10 cellular contexts compared by ENCODE assay signal in the genomic region with DNA sequence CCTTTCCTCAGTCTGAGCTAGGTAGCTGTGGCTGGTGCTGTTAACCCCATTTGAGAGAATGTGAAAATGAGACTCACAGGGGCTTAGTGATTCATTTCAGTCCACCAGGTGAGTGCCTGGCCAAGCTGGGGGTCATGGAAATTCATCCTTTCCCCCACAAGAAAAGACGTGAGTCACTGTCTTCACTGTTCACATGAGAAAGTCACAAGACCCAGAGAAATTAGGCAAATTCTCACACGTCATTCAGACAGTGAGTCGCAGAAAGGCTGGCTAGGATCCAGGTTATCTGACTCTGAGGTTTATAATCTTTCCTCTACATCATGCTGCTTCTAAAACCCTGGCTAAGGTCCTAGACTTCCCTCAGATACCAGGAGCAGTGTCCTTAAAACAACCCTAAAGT.
DNase-seq lines count a peak whose midpoint lies in the region; ATAC-seq and TF ChIP-seq lines count a peak whose summit lies in the region.
"Had no signal": no experiment of that assay in that cellular context is flagged by ENCODE, and none has a peak within 500 bp of the region (broad histone marks: within the 10 kb centered on the region; RNA-seq: fewer than 3 reads in every experiment).

No MANE protein-coding gene starts in this region.

- no peaks in the 10 kb centered on the region for H3K36me3 ChIP-seq in thyroid gland
- H3K36me3 ChIP-seq: tibial nerve had no signal

- no peaks in the 10 kb centered on the region for H3K4me1 ChIP-seq in thyroid gland

- no peaks in the 10 kb centered on the region for H3K27me3 ChIP-seq in thyroid gland
- H3K27me3 ChIP-seq: tibial nerve had no signal

- no peaks in the 10 kb centered on the region for H3K9me3 Mint-ChIP-seq in stimulated activated naive B cell treated with anti-CD40 and anti-IgM and Interleukin-4, amounts not matched to agents 10 μg/mL and 1 μg/mL and 100 μg/mL, for 72 hours
- H3K9me3 Mint-ChIP-seq in mesothelial cell of epicardium = no peaks in the 10 kb centered on the region

- peak; percentile 73 for ATAC-seq in HG03196 (IDR thresholded peaks at IDR 0.05; ENCODE audit: unreplicated experiment)
- ATAC-seq in stimulated activated naive B cell treated with anti-CD40 and anti-IgM and Interleukin-4, amounts not matched to agents 10 μg/mL and 1 μg/mL and 100 μg/mL, for 72 hours (replicated peaks) = peak; percentile 10 to 36
- ATAC-seq: SK-N-SH treated with all-trans-retinoic acid at 6 μM for 48 hours had no signal

- H3K9me3 ChIP-seq in thyroid gland = no peaks in the 10 kb centered on the region
- H3K9me3 ChIP-seq: tibial nerve had no signal

- H3K27me3 Mint-ChIP-seq in stimulated activated naive B cell treated with anti-CD40 and anti-IgM and Interleukin-4, amounts not matched to agents 10 μg/mL and 1 μg/mL and 100 μg/mL, for 72 hours = peaks cover 0 to 8% of the 10 kb centered on the region in 2 donors
- peaks cover 8% of the 10 kb centered on the region for H3K27me3 Mint-ChIP-seq in mesothelial cell of epicardium (ENCODE audit: low read depth)

- H3K27ac Mint-ChIP-seq in stimulated activated naive B cell treated with anti-CD40 and anti-IgM and Interleukin-4, amounts not matched to agents 10 μg/mL and 1 μg/mL and 100 μg/mL, for 72 hours = no peak overlapping the region
- no peak overlapping the region for H3K27ac Mint-ChIP-seq in mesothelial cell of epicardium

- H3K4me3 ChIP-seq in choroid plexus epithelial cell (ENCODE audit: low read depth, low read length) (no peak overlapping the region), thyroid gland (replicated peaks in 1 of 3) (no peak overlapping the region)
- H3K4me3 ChIP-seq: tibial nerve had no signal

- no peak overlapping the region for H3K27ac ChIP-seq in thyroid gland
- H3K27ac ChIP-seq: tibial nerve had no signal

- H3K36me3 Mint-ChIP-seq in stimulated activated naive B cell treated with anti-CD40 and anti-IgM and Interleukin-4, amounts not matched to agents 10 μg/mL and 1 μg/mL and 100 μg/mL, for 72 hours = no peaks in the 10 kb centered on the region
- no peaks in the 10 kb centered on the region for H3K36me3 Mint-ChIP-seq in mesothelial cell of epicardium

- H3K4me1 Mint-ChIP-seq in stimulated activated naive B cell treated with anti-CD40 and anti-IgM and Interleukin-4, amounts not matched to agents 10 μg/mL and 1 μg/mL and 100 μg/mL, for 72 hours = no peaks in the 10 kb centered on the region
- peaks cover 31% of the 10 kb centered on the region for H3K4me1 Mint-ChIP-seq in mesothelial cell of epicardium

- WGBS in thyroid gland, 2 donors = 48% methylated on average over 3 of the region's 3 CpGs

- intact Hi-C loops in thyroid gland (cut with DNase I) = no loop called here

- no peak for TF ChIP-seq POLR2A in thyroid gland (IDR thresholded peaks at IDR 0.05)

- TF ChIP-seq CTCF in choroid plexus epithelial cell (conservative IDR thresholded peaks at IDR 0.05; ENCODE audit: low read depth, low read length) = no peak
- no peak for TF ChIP-seq CTCF in mesothelial cell of epicardium (IDR thresholded peaks at IDR 0.05; ENCODE audit: unreplicated experiment)
- TF ChIP-seq CTCF in thyroid gland (IDR thresholded peaks at IDR 0.05) = no peak

- H3K4me3 Mint-ChIP-seq in stimulated activated naive B cell treated with anti-CD40 and anti-IgM and Interleukin-4, amounts not matched to agents 10 μg/mL and 1 μg/mL and 100 μg/mL, for 72 hours = no peak overlapping the region
- H3K4me3 Mint-ChIP-seq in mesothelial cell of epicardium = no peak overlapping the region

- DNase-seq in activated T-cell treated with anti-CD3 and anti-CD28 coated beads for 24 hours (ENCODE audit: low read depth) (peak; percentile 10), choroid plexus epithelial cell (ENCODE audit: low read depth) (peak; percentile 89), mesothelial cell of epicardium (ENCODE audit: low spot score in 2 of 2, unreplicated experiment in 2 of 2) (no peak), NCI-H2227 treated with DMSO at 0.1 percent for 48 hours (lab: John Stamatoyannopoulos, UW) (no peak), thyroid gland (no peak)
- DNase-seq in activated T-cell treated with anti-CD3 and anti-CD28 coated beads, Interleukin-2, amount 50 U/mL, for 1 hour = no peak
- DNase-seq in stimulated activated naive B cell treated with anti-CD40 and anti-IgM and Interleukin-4, amounts not matched to agents 10 μg/mL and 1 μg/mL and 100 μg/mL, for 72 hours = no peak

Comparison
In these comparisons a context has a peak if more than half of its experiments do, and no peak if none do; other contexts are left out.
1. DNase-seq: peak in activated T-cell treated with anti-CD3 and anti-CD28 coated beads for 24 hours (single experiment) and choroid plexus epithelial cell (single experiment); none in activated T-cell treated with anti-CD3 and anti-CD28 coated beads, Interleukin-2, amount 50 U/mL, for 1 hour (single experiment), stimulated activated naive B cell treated with anti-CD40 and anti-IgM and Interleukin-4, amounts not matched to agents 10 μg/mL and 1 μg/mL and 100 μg/mL, for 72 hours (single experiment), mesothelial cell of epicardium (0 of 2), NCI-H2227 treated with DMSO at 0.1 percent for 48 hours (single experiment) and thyroid gland (0 of 2).